In the genomic region with DNA sequence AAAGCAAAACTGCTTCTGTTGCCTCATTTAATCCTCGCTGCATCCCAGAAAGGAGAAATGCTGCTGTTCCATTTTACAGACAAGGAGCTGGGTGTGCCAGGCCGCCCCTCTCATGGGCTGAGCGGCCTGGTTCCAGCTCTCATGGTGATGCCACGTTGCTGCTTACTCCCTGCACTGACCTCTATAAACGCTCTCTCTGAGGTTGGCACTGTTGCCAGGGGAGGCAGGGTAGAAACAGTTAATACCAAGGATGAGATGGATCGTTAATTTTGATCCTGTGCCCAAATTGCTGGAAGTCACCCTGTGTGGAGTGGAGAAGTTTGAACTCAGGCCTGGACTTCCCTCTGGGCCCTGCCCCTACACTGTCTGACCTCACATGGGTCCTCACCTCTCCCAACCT, we compare ENCODE assay signal across 20 cellular contexts. TPM values are rescaled to one million over a fixed set of nuclear protein-coding genes. Genes with fewer than 3 reads are reported as not detected.
DNase-seq lines count a peak whose midpoint lies in the region; ATAC-seq, FAIRE-seq and TF ChIP-seq lines count a peak whose summit lies in the region.
"Had no signal": no experiment of that assay in that cellular context is flagged by ENCODE, and none has a peak within 500 bp of the region (broad histone marks: within the 10 kb centered on the region; RNA-seq: fewer than 3 reads in every experiment).

No MANE protein-coding gene starts in this region.

- H2AK5ac ChIP-seq in mesendoderm (ENCODE audit: low read length) = no peak overlapping the region

- H3K4ac ChIP-seq in mesendoderm (ENCODE audit: low read depth, low read length) = no peak overlapping the region

- no peak overlapping the region for H3K4me3 Mint-ChIP-seq in MCF 10A (ENCODE audit: unreplicated experiment)

- H3K23ac ChIP-seq in mesendoderm (ENCODE audit: low read length) = no peak overlapping the region

- H2BK120ac ChIP-seq in mesendoderm (ENCODE audit: low read depth, low read length) = no peak overlapping the region

- H3K4me3 ChIP-seq in HepG2 (replicated peaks in 1 of 3; ENCODE audit: insufficient read depth in 1 of 3, low read depth in 2 of 3, low read length in 3 of 3) (no peak overlapping the region), right atrium auricular region (no peak overlapping the region), mesendoderm (ENCODE audit: low read length) (no peak overlapping the region)

- no peak overlapping the region for H4K8ac ChIP-seq in mesendoderm (ENCODE audit: low read depth, low read length)

- H3K36me3 Mint-ChIP-seq in MCF 10A (ENCODE audit: insufficient read depth, unreplicated experiment) = peaks cover 29% of the 10 kb centered on the region

- H3K56ac ChIP-seq in mesendoderm (ENCODE audit: low read length) = no peak overlapping the region

- H3K27me3 ChIP-seq in HepG2 (ENCODE audit: control insufficient read depth in 1 of 2, insufficient read depth in 2 of 2, low read length in 2 of 2) = no peaks in the 10 kb centered on the region
- no peaks in the 10 kb centered on the region for H3K27me3 ChIP-seq in right atrium auricular region
- no peaks in the 10 kb centered on the region for H3K27me3 ChIP-seq in mesendoderm (ENCODE audit: insufficient read depth, low read length, poor library complexity)

- H2BK5ac ChIP-seq in mesendoderm (ENCODE audit: low read length) = no peak overlapping the region

- no peak for TF ChIP-seq RAD21 in HepG2 (CRISPR knock-in tag; IDR thresholded peaks at IDR 0.05)

- H3K36me3 ChIP-seq in HepG2 (replicated peaks in 1 of 2; ENCODE audit: control insufficient read depth in 1 of 2, insufficient read depth in 2 of 2, low read length in 2 of 2) (peaks cover 1 to 17% of the 10 kb centered on the region in 2 experiments; a peak in 2 of 5 replicates), right atrium auricular region (peaks cover 32% of the 10 kb centered on the region), mesendoderm (ENCODE audit: control insufficient read depth, insufficient read depth, low read length) (no peaks in the 10 kb centered on the region)

- POLR2A ChIA-PET in HepG2 (lab: Yijun Ruan, JAX) (no interaction called here), MCF 10A (lab: Yijun Ruan, JAX) (no interaction called here)

- intact Hi-C loops in HepG2 (cut with micrococcal nuclease; ENCODE audit: unreplicated experiment) (no loop called here), MCF 10A (cut with micrococcal nuclease) (no loop called here)

- no peaks in the 10 kb centered on the region for H3K27me3 Mint-ChIP-seq in MCF 10A (ENCODE audit: insufficient read depth, unreplicated experiment)

- in situ Hi-C loops in HepG2 (cut with HindIII; ENCODE audit: extremely low pct_ligation_motif_present, low pct_unique_long_range_greater_than_20kb) = no loop called here

- H4K5ac ChIP-seq in mesendoderm (ENCODE audit: low read length) = no peak overlapping the region

- H3K9me3 ChIP-seq in HepG2 (ENCODE audit: low read length) (no peaks in the 10 kb centered on the region), right atrium auricular region (no peaks in the 10 kb centered on the region)

- no peak overlapping the region for H3K18ac ChIP-seq in mesendoderm (ENCODE audit: low read length)

- TF ChIP-seq POLR2A in HepG2 (IDR thresholded peaks at IDR 0.05; ENCODE audit: insufficient read depth in 1 of 2, low read depth in 2 of 2, low read length in 2 of 2) = no peak

- BruUV-seq in HepG2 (replicated peaks; lab: Mats Ljungman, UMichigan) (no TSS peak), MCF 10A (replicated peaks; lab: Mats Ljungman, UMichigan) (no TSS peak)

- TF ChIP-seq CTCF in HepG2 (CRISPR knock-in tag; IDR thresholded peaks at IDR 0.05) (no peak), MCF 10A (IDR thresholded peaks at IDR 0.05; ENCODE audit: unreplicated experiment) (no peak), right atrium auricular region (IDR thresholded peaks at IDR 0.05) (no peak)

- H3K9me3 Mint-ChIP-seq in MCF 10A (ENCODE audit: unreplicated experiment) = no peaks in the 10 kb centered on the region

- H3K9ac ChIP-seq in HepG2 (ENCODE audit: insufficient read depth, low read depth, low read length) (no peak overlapping the region), mesendoderm (ENCODE audit: low read length) (no peak overlapping the region)

- FAIRE-seq in HepG2 (lab: Jason Lieb, UNC) = peak; percentile 28

- CTCF ChIA-PET in HepG2 (lab: Yijun Ruan, JAX; ENCODE audit: low intra/inter-chr PET ratio, low total read pairs) (no interaction called here), MCF 10A (lab: Yijun Ruan, JAX) (no interaction called here)

- H3K27ac ChIP-seq in HepG2 (ENCODE audit: extremely low read length, insufficient read depth, low read length) (no peak overlapping the region), right atrium auricular region (no peak overlapping the region), mesendoderm (ENCODE audit: low read depth, low read length) (no peak overlapping the region)
- H3K27ac ChIP-seq: C4-2B had no signal

- H4K20me1 ChIP-seq in HepG2 (ENCODE audit: insufficient read depth, low read length) = no peaks in the 10 kb centered on the region

- ATAC-seq in HepG2 = no peak
- ATAC-seq: HCT116 had no signal

- no peak overlapping the region for H2AFZ ChIP-seq in HepG2 (ENCODE audit: low read length)

- WGBS in HepG2 (ENCODE audit: low lambda C conversion rate) = 85% methylated on average over 6 of the region's 6 CpGs
- WGBS in mesendoderm (ENCODE audit: extremely low coverage, insufficient coverage, low lambda C conversion rate) = no CpG with 5 or more reads among the region's 6 CpGs

- H3K27ac Mint-ChIP-seq in MCF 10A (ENCODE audit: low read depth, unreplicated experiment) = no peak overlapping the region

- no peaks in the 10 kb centered on the region for H3K79me1 ChIP-seq in mesendoderm (ENCODE audit: low read length)

- H3K4me2 ChIP-seq in HepG2 (ENCODE audit: low read depth, low read length) (no peak overlapping the region), mesendoderm (ENCODE audit: low read length) (no peak overlapping the region)

- H3K79me2 ChIP-seq in HepG2 (ENCODE audit: insufficient read depth, low read length) = no peaks in the 10 kb centered on the region
- H3K79me2 ChIP-seq in mesendoderm (ENCODE audit: control insufficient read depth, insufficient read depth, low read length) = no peaks in the 10 kb centered on the region

- peaks cover 15% of the 10 kb centered on the region for H3K4me1 ChIP-seq in HepG2 (ENCODE audit: insufficient read depth, low read length)
- H3K4me1 ChIP-seq in right atrium auricular region = peaks cover 0 to under 1% of the 10 kb centered on the region in 2 donors
- no peaks in the 10 kb centered on the region for H3K4me1 ChIP-seq in mesendoderm (ENCODE audit: control insufficient read depth, low read depth, low read length)

- DNase-seq in HK-2 (ENCODE audit: unreplicated experiment) (peak; percentile 64), glomerular visceral epithelial cell (ENCODE audit: extremely low spot score) (peak; percentile 81), HepG2 (ENCODE audit: low spot score) (no peak), MCF 10A (ENCODE audit: unreplicated experiment) (no peak), right atrium auricular region (ENCODE audit: low spot score) (no peak), DMS79 (lab: John Stamatoyannopoulos, UW) (no peak), mesendoderm (no peak)
- DNase-seq: AML-193; DMS153; GF-D8; KBM-7; NCI-H1105 treated with DMSO at 0.1 percent for 48 hours; NCI-H1694 treated with DMSO at 0.1 percent for 48 hours; NCI-H510A; NCI-H748 treated with DMSO at 0.1 percent for 48 hours; NK-92 treated with Interleukin-12 subunit alpha and Interleukin-12 subunit beta, amount 100 ng/mL, for 24 hours; Right ventricle myocardium superior had no signal

- no peaks in the 10 kb centered on the region for H3K4me1 Mint-ChIP-seq in MCF 10A (ENCODE audit: insufficient read depth, unreplicated experiment)

- TF ChIP-seq EP300 in HepG2 (IDR thresholded peaks at IDR 0.05; ENCODE audit: low read depth in 2 of 2, low read length in 2 of 2) (no peak), HepG2 (CRISPR knock-in tag; IDR thresholded peaks at IDR 0.05; ENCODE audit: borderline replicate concordance) (no peak)

- no peak overlapping the region for H2BK15ac ChIP-seq in mesendoderm (replicated peaks; ENCODE audit: low read depth)

TF ChIP-seq in HepG2, 621 proteins besides CTCF, POLR2A, EP300 and RAD21 (continues in another document):
- TF ChIP-seq ZFX (CRISPR knock-in tag; IDR thresholded peaks at IDR 0.05; ENCODE audit: low read depth) = no peak
- no peak for TF ChIP-seq SMAD9 (CRISPR knock-in tag; IDR thresholded peaks at IDR 0.05)
- no peak for TF ChIP-seq ZSCAN29 (CRISPR knock-in tag; conservative IDR thresholded peaks at IDR 0.05)
- TF ChIP-seq POLR2AphosphoS5 (IDR thresholded peaks at IDR 0.05; ENCODE audit: low read depth, low read length) = no peak

RNA-seq across cellular contexts. Expression of a gene that starts 25.6 kb away (rescaled TPM):
- total RNA-seq in HepG2 (2016; rRNA removed; fragmentation: Illumina TruSeq; extraction: Trizol) = 13.1 and 17.6 TPM in 2 replicates
- 7.1 and 7.6 TPM in 2 replicates for total RNA-seq in HepG2 (2016; cell fraction: cytosol; rRNA removed; fragmentation: Illumina TruSeq; extraction: Trizol; ENCODE audit: low read depth)
- total RNA-seq in HepG2 (2016; cell fraction: insoluble cytoplasmic fraction; rRNA removed; fragmentation: Illumina TruSeq; extraction: Trizol) = 12.0 and 17.3 TPM in 2 replicates
- 23.3 and 25.2 TPM in 2 replicates for total RNA-seq in HepG2 (2016; cell fraction: membrane; rRNA removed; fragmentation: Illumina TruSeq; extraction: Trizol)
- total RNA-seq in HepG2 (2016; cell fraction: nucleus; rRNA removed; fragmentation: Illumina TruSeq; extraction: Trizol) = 17.5 and 21.7 TPM in 2 replicates
- polyA plus RNA-seq in HepG2 (2011; rRNA removed) = 6.8 and 7.2 TPM in 2 replicates
- 5.4 and 6.5 TPM in 2 replicates for polyA plus RNA-seq in HepG2 (2011; cell fraction: cytosol; rRNA removed)
- 9.1 and 9.3 TPM in 2 replicates for polyA plus RNA-seq in HepG2 (2011; cell fraction: nucleus; rRNA removed)
- polyA plus RNA-seq in HepG2 (2012) = 2.7 and 4.8 TPM in 2 replicates
- polyA plus RNA-seq in HepG2 (2016; cell fraction: cytosol; fragmentation: Illumina TruSeq; extraction: Trizol; ENCODE audit: low read depth) = 20.1 and 21.9 TPM in 2 replicates
- 23.3 and 30.2 TPM in 2 replicates for polyA plus RNA-seq in HepG2 (2016; cell fraction: insoluble cytoplasmic fraction; fragmentation: Illumina TruSeq; extraction: Trizol; ENCODE audit: low read depth)
- polyA plus RNA-seq in HepG2 (2016; cell fraction: membrane; fragmentation: Illumina TruSeq; extraction: Trizol; ENCODE audit: low read depth) = 44.9 and 45.6 TPM in 2 replicates
- 53.5 and 55.1 TPM in 2 replicates for polyA plus RNA-seq in HepG2 (2016; cell fraction: nucleus; fragmentation: Illumina TruSeq; extraction: Trizol; ENCODE audit: insufficient read depth, low read depth)
- 0.05 and 6.2 TPM in 2 replicates for polyA minus RNA-seq in HepG2 (2011; rRNA and poly(A)+ RNA removed; ENCODE audit: low replicate concordance)
- polyA minus RNA-seq in HepG2 (2011; cell fraction: cytosol; rRNA and poly(A)+ RNA removed) = 2.5 and 3.8 TPM in 2 replicates
- polyA minus RNA-seq in HepG2 (2011; cell fraction: nucleus; rRNA and poly(A)+ RNA removed) = 2.4 and 2.6 TPM in 2 replicates
- 18.0 and 23.6 TPM in 2 replicates for total RNA-seq in MCF 10A (2022)
- total RNA-seq in right atrium auricular region = 10 to 100 TPM; 32.4 to 58.5 TPM
- polyA plus RNA-seq in mesendoderm (2013, experiment 1 of 2) = 3.3 TPM
- 3.5 TPM for polyA plus RNA-seq in mesendoderm (2013, experiment 2 of 2)
- total RNA-seq: OCI-LY7 had no signal

Comparison
In these comparisons a context has a peak if more than half of its experiments do, and no peak if none do; other contexts are left out.
1. DNase-seq: peak in HK-2 (single experiment) and glomerular visceral epithelial cell (single experiment); none in HepG2 (single experiment), MCF 10A (single experiment), right atrium auricular region (single experiment), DMS79 (single experiment) and mesendoderm (single experiment).